ENCODE assay signal across 17 cellular contexts in the genomic region with DNA sequence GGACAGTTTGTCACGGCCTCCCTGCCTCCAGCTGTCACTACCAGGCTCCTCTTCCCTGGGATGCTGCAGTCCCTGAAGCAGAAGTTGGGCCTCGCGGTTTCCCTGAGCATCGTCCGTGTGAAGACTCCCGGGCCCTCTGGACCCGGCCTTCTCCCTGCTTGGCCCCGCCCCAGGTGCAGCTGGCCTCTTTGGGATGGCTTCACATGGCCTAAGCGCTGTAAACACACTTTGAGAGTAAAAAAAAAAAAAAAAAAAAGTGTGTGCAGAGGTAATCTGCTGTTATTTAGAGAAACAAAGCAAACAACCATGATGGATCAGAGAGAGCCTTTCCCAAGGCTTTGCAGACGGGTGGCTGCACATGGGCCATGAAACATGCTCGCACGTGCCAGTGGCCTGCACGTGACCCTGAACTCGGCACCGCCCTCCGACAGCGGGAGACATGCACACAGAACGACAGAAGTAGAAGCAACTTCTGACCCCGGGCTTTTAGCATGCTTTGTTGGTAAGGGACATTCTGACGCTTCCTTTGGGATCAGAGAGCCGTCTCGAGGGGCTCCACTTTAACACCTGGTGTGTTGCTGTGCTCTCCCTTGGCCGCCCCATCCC.
DNase-seq lines count a peak whose midpoint lies in the region; ATAC-seq, FAIRE-seq and TF ChIP-seq lines count a peak whose summit lies in the region.
"Had no signal": no experiment of that assay in that cellular context is flagged by ENCODE, and none has a peak within 500 bp of the region (broad histone marks: within the 10 kb centered on the region; RNA-seq: fewer than 3 reads in every experiment).

No MANE protein-coding gene starts in this region.

- H3K9me3 ChIP-seq in HepG2 (ENCODE audit: low read length) (no peaks in the 10 kb centered on the region), right lobe of liver (no peaks in the 10 kb centered on the region), BE2C (no peaks in the 10 kb centered on the region)
- H3K9me3 ChIP-seq: thoracic aorta had no signal

- H3K9me3 Mint-ChIP-seq in activated T-helper 2 cell treated with anti-CD3 and anti-CD28 coated beads, Interferon-gamma antibody, Interleukin-2, Interleukin-4, amounts not matched to agents 10 μg/mL and 5 μg/mL and 100 μg/mL, durations not matched to agents 14 hours and 24 hours and 36 hours = no peaks in the 10 kb centered on the region
- H3K9me3 Mint-ChIP-seq: T-cell had no signal

- in situ Hi-C loops in HepG2 (cut with HindIII; ENCODE audit: extremely low pct_ligation_motif_present, low pct_unique_long_range_greater_than_20kb) = no loop called here

- intact Hi-C loops in HepG2 (cut with micrococcal nuclease; ENCODE audit: unreplicated experiment) = no loop called here
- intact Hi-C loops in right lobe of liver (cut with DNase I) = no loop called here
- intact Hi-C loops in activated T-helper 2 cell treated with anti-CD3 and anti-CD28 coated beads, Interferon-gamma antibody, Interleukin-2, Interleukin-4, amounts not matched to agents 10 μg/mL and 5 μg/mL and 100 μg/mL, durations not matched to agents 14 hours and 24 hours and 36 hours (cut with micrococcal nuclease) = no loop called here

- no peak for TF ChIP-seq CTCF in HepG2 (CRISPR knock-in tag; IDR thresholded peaks at IDR 0.05)
- TF ChIP-seq CTCF in right lobe of liver (IDR thresholded peaks at IDR 0.05) = no peak
- no peak for TF ChIP-seq CTCF in BE2C (IDR thresholded peaks at IDR 0.05; ENCODE audit: low read depth, low read length)

- no peak overlapping the region for H3K4me3 Mint-ChIP-seq in activated T-helper 2 cell treated with anti-CD3 and anti-CD28 coated beads, Interferon-gamma antibody, Interleukin-2, Interleukin-4, amounts not matched to agents 10 μg/mL and 5 μg/mL and 100 μg/mL, durations not matched to agents 14 hours and 24 hours and 36 hours (ENCODE audit: low read depth)
- H3K4me3 Mint-ChIP-seq: naive B cell, T-cell had no signal

- H3K27ac Mint-ChIP-seq in activated T-helper 2 cell treated with anti-CD3 and anti-CD28 coated beads, Interferon-gamma antibody, Interleukin-2, Interleukin-4, amounts not matched to agents 10 μg/mL and 5 μg/mL and 100 μg/mL, durations not matched to agents 14 hours and 24 hours and 36 hours = no peak overlapping the region
- H3K27ac Mint-ChIP-seq: T-cell had no signal

- WGBS in HepG2 (ENCODE audit: low lambda C conversion rate) = 15% methylated on average over 23 of the region's 23 CpGs
- WGBS in right lobe of liver (ENCODE audit: insufficient coverage, low coverage, low lambda C conversion rate, missing lambda C conversion rate) = 35% methylated on average over 16 of the region's 23 CpGs

- TF ChIP-seq POLR2A in HepG2 (IDR thresholded peaks at IDR 0.05; ENCODE audit: insufficient read depth in 1 of 2, low read depth in 2 of 2, low read length in 2 of 2) (no peak), right lobe of liver (IDR thresholded peaks at IDR 0.05) (no peak)

- no peak for FAIRE-seq in HepG2 (lab: Jason Lieb, UNC)

- DNase-seq in HepG2 (ENCODE audit: low spot score) (peak; percentile 14), right lobe of liver (no peak), NCI-H69 (lab: John Stamatoyannopoulos, UW) (peak; percentile 47), left kidney (ENCODE audit: low read depth, low spot score) (peak; percentile 81), BE2C (no peak), DMS 273 treated with DMSO at 0.1 percent for 48 hours (lab: John Stamatoyannopoulos, UW) (no peak)
- no peak for DNase-seq in activated T-helper 2 cell treated with anti-CD3 and anti-CD28 coated beads, Interferon-gamma antibody, Interleukin-2, Interleukin-4, amounts not matched to agents 10 μg/mL and 5 μg/mL and 100 μg/mL, durations not matched to agents 14 hours and 24 hours and 36 hours (ENCODE audit: low spot score)
- DNase-seq: activated effector memory CD4-positive, alpha-beta T cell treated with anti-CD3 and anti-CD28 coated beads, Interleukin-2, amount 50 U/mL, for 16 hours; aorta; Calu3; cortex of kidney; naive B cell; NCI-H526 treated with DMSO at 0.1 percent for 48 hours; T-cell; WERI-Rb-1 had no signal

- no peaks in the 10 kb centered on the region for H3K4me1 Mint-ChIP-seq in activated T-helper 2 cell treated with anti-CD3 and anti-CD28 coated beads, Interferon-gamma antibody, Interleukin-2, Interleukin-4, amounts not matched to agents 10 μg/mL and 5 μg/mL and 100 μg/mL, durations not matched to agents 14 hours and 24 hours and 36 hours (ENCODE audit: low read depth)
- H3K4me1 Mint-ChIP-seq: T-cell had no signal

- no peaks in the 10 kb centered on the region for H3K36me3 Mint-ChIP-seq in activated T-helper 2 cell treated with anti-CD3 and anti-CD28 coated beads, Interferon-gamma antibody, Interleukin-2, Interleukin-4, amounts not matched to agents 10 μg/mL and 5 μg/mL and 100 μg/mL, durations not matched to agents 14 hours and 24 hours and 36 hours (ENCODE audit: low read depth)
- H3K36me3 Mint-ChIP-seq: naive B cell, T-cell had no signal

- no peak overlapping the region for H3K9ac ChIP-seq in HepG2 (ENCODE audit: insufficient read depth, low read depth, low read length)

- H3K79me2 ChIP-seq in HepG2 (ENCODE audit: insufficient read depth, low read length) = no peaks in the 10 kb centered on the region

- TF ChIP-seq EP300 in HepG2 (IDR thresholded peaks at IDR 0.05; ENCODE audit: low read depth in 2 of 2, low read length in 2 of 2) (no peak), HepG2 (CRISPR knock-in tag; IDR thresholded peaks at IDR 0.05; ENCODE audit: borderline replicate concordance) (no peak)

- H3K36me3 ChIP-seq in HepG2 (replicated peaks in 1 of 2; ENCODE audit: control insufficient read depth in 1 of 2, insufficient read depth in 2 of 2, low read length in 2 of 2) (no peaks in the 10 kb centered on the region), right lobe of liver (no peaks in the 10 kb centered on the region), BE2C (no peaks in the 10 kb centered on the region)
- H3K36me3 ChIP-seq: thoracic aorta, WERI-Rb-1 had no signal

- POLR2A ChIA-PET in HepG2 (lab: Yijun Ruan, JAX) = no interaction called here

- H3K27me3 ChIP-seq in HepG2 (ENCODE audit: control insufficient read depth in 1 of 2, insufficient read depth in 2 of 2, low read length in 2 of 2) (peaks cover 7 to 43% of the 10 kb centered on the region in 2 experiments; a peak in 4 of 5 replicates), right lobe of liver (no peaks in the 10 kb centered on the region), BE2C (no peaks in the 10 kb centered on the region)

- CTCF ChIA-PET in HepG2 (lab: Yijun Ruan, JAX; ENCODE audit: low intra/inter-chr PET ratio, low total read pairs) = no interaction called here

- ATAC-seq in HepG2 (peak; percentile 28), right lobe of liver (no peak), GM21619 (IDR thresholded peaks at IDR 0.05; ENCODE audit: unreplicated experiment) (no peak)
- ATAC-seq: T-cell had no signal

- no TSS peak for BruUV-seq in HepG2 (replicated peaks; lab: Mats Ljungman, UMichigan)

- no peak overlapping the region for H3K4me2 ChIP-seq in HepG2 (ENCODE audit: low read depth, low read length)

- H3K27ac ChIP-seq in HepG2 (ENCODE audit: extremely low read length, insufficient read depth, low read length) = no peak overlapping the region
- no peak overlapping the region for H3K27ac ChIP-seq in right lobe of liver
- H3K27ac ChIP-seq: thoracic aorta, WERI-Rb-1 had no signal

- no peak overlapping the region for H2AFZ ChIP-seq in HepG2 (ENCODE audit: low read length)

- H3K4me3 ChIP-seq in HepG2 (replicated peaks in 1 of 3; ENCODE audit: insufficient read depth in 1 of 3, low read depth in 2 of 3, low read length in 3 of 3) = no peak overlapping the region
- no peak overlapping the region for H3K4me3 ChIP-seq in right lobe of liver
- no peak overlapping the region for H3K4me3 ChIP-seq in BE2C (ENCODE audit: low read depth, low read length)
- H3K4me3 ChIP-seq: thoracic aorta had no signal

- H3K27me3 Mint-ChIP-seq in activated T-helper 2 cell treated with anti-CD3 and anti-CD28 coated beads, Interferon-gamma antibody, Interleukin-2, Interleukin-4, amounts not matched to agents 10 μg/mL and 5 μg/mL and 100 μg/mL, durations not matched to agents 14 hours and 24 hours and 36 hours (ENCODE audit: low read depth) = no peaks in the 10 kb centered on the region

- peaks cover 2% of the 10 kb centered on the region; the same call in 1 of the 2 replicates for H4K20me1 ChIP-seq in HepG2 (ENCODE audit: insufficient read depth, low read length)

- H3K4me1 ChIP-seq in HepG2 (ENCODE audit: insufficient read depth, low read length) = no peaks in the 10 kb centered on the region
- H3K4me1 ChIP-seq in right lobe of liver = no peaks in the 10 kb centered on the region
- H3K4me1 ChIP-seq in BE2C = no peaks in the 10 kb centered on the region

- TF ChIP-seq RAD21 in HepG2 (CRISPR knock-in tag; IDR thresholded peaks at IDR 0.05) = no peak

TF ChIP-seq in HepG2, 621 proteins besides CTCF, POLR2A, EP300 and RAD21 (continues in another document):
- no peak for TF ChIP-seq ZFAT (CRISPR knock-in tag; conservative IDR thresholded peaks at IDR 0.05)
- TF ChIP-seq RNF2 (conservative IDR thresholded peaks at IDR 0.05; ENCODE audit: low read depth) = no peak
- TF ChIP-seq, protein P1, sequence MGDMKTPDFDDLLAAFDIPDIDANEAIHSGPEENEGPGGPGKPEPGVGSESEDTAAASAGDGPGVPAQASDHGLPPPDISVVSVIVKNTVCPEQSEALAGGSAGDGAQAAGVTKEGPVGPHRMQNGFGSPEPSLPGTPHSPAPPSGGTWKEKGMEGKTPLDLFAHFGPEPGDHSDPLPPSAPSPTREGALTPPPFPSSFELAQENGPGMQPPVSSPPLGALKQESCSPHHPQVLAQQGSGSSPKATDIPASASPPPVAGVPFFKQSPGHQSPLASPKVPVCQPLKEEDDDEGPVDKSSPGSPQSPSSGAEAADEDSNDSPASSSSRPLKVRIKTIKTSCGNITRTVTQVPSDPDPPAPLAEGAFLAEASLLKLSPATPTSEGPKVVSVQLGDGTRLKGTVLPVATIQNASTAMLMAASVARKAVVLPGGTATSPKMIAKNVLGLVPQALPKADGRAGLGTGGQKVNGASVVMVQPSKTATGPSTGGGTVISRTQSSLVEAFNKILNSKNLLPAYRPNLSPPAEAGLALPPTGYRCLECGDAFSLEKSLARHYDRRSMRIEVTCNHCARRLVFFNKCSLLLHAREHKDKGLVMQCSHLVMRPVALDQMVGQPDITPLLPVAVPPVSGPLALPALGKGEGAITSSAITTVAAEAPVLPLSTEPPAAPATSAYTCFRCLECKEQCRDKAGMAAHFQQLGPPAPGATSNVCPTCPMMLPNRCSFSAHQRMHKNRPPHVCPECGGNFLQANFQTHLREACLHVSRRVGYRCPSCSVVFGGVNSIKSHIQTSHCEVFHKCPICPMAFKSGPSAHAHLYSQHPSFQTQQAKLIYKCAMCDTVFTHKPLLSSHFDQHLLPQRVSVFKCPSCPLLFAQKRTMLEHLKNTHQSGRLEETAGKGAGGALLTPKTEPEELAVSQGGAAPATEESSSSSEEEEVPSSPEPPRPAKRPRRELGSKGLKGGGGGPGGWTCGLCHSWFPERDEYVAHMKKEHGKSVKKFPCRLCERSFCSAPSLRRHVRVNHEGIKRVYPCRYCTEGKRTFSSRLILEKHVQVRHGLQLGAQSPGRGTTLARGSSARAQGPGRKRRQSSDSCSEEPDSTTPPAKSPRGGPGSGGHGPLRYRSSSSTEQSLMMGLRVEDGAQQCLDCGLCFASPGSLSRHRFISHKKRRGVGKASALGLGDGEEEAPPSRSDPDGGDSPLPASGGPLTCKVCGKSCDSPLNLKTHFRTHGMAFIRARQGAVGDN (CRISPR knock-in tag; IDR thresholded peaks at IDR 0.05) = peak; percentile 38; the same call in 1 of the 2 replicates

Comparison
In these comparisons a context has a peak if more than half of its experiments do, and no peak if none do; other contexts are left out.
1. DNase-seq: peak in HepG2 (single experiment), NCI-H69 (single experiment) and left kidney (single experiment); none in right lobe of liver (0 of 3), activated T-helper 2 cell treated with anti-CD3 and anti-CD28 coated beads, Interferon-gamma antibody, Interleukin-2, Interleukin-4, amounts not matched to agents 10 μg/mL and 5 μg/mL and 100 μg/mL, durations not matched to agents 14 hours and 24 hours and 36 hours (single experiment), BE2C (single experiment) and DMS 273 treated with DMSO at 0.1 percent for 48 hours (single experiment).